Comparison of ENCODE assay signal across 10 cellular contexts in genomic region chr14:59897757-59898383, GRCh38. TPM values are rescaled to one million over a fixed set of nuclear protein-coding genes. Genes with fewer than 3 reads are reported as not detected.
A peak's percentile ranks its signal among the peaks of the same experiment; 100 is the strongest.
DNase-seq lines count a peak whose midpoint lies in the region; ATAC-seq and TF ChIP-seq lines count a peak whose summit lies in the region.
"Had no signal": no experiment of that assay in that cellular context is flagged by ENCODE, and none has a peak within 500 bp of the region (broad histone marks: within the 10 kb centered on the region; RNA-seq: fewer than 3 reads in every experiment).

No MANE protein-coding gene starts in this region.

- intact Hi-C loops in left lung (cut with DNase I), result no loop called here
- intact Hi-C loops in activated T-helper 1 cell treated with anti-CD3 and anti-CD28 coated beads, Interleukin-12 subunit alpha, Interleukin-12 subunit beta, Interleukin-2, Interleukin-4 antibody, amounts not matched to agents 30 ng/mL and 10 ng/mL and 1 ng/mL, durations not matched to agents 14 hours and 24 hours and 36 hours (cut with micrococcal nuclease), result no loop called here
- intact Hi-C loops in activated CD4-positive, alpha-beta memory T cell treated with anti-CD3 and anti-CD28 coated beads for 36 hours (cut with micrococcal nuclease), result no loop called here

- no peaks in the 10 kb centered on the region for H3K9me3 Mint-ChIP-seq in activated T-helper 1 cell treated with anti-CD3 and anti-CD28 coated beads, Interleukin-12 subunit alpha, Interleukin-12 subunit beta, Interleukin-2, Interleukin-4 antibody, amounts not matched to agents 30 ng/mL and 10 ng/mL and 1 ng/mL, durations not matched to agents 14 hours and 24 hours and 36 hours
- no peaks in the 10 kb centered on the region for H3K9me3 Mint-ChIP-seq in activated CD4-positive, alpha-beta memory T cell treated with anti-CD3 and anti-CD28 coated beads for 36 hours

- H3K4me3 Mint-ChIP-seq in activated T-helper 1 cell treated with anti-CD3 and anti-CD28 coated beads, Interleukin-12 subunit alpha, Interleukin-12 subunit beta, Interleukin-2, Interleukin-4 antibody, amounts not matched to agents 30 ng/mL and 10 ng/mL and 1 ng/mL, durations not matched to agents 14 hours and 24 hours and 36 hours, result no peak overlapping the region
- H3K4me3 Mint-ChIP-seq in activated CD4-positive, alpha-beta memory T cell treated with anti-CD3 and anti-CD28 coated beads for 36 hours, result no peak overlapping the region
- H3K4me3 Mint-ChIP-seq: CD4-positive, CD25-positive, alpha-beta regulatory T cell had no signal

- H3K36me3 ChIP-seq in left lung, result no peaks in the 10 kb centered on the region
- H3K36me3 ChIP-seq: neutrophil had no signal

- H3K27ac ChIP-seq in left lung, result no peak overlapping the region
- H3K27ac ChIP-seq: neutrophil had no signal

- no peak overlapping the region for H3K27ac Mint-ChIP-seq in activated T-helper 1 cell treated with anti-CD3 and anti-CD28 coated beads, Interleukin-12 subunit alpha, Interleukin-12 subunit beta, Interleukin-2, Interleukin-4 antibody, amounts not matched to agents 30 ng/mL and 10 ng/mL and 1 ng/mL, durations not matched to agents 14 hours and 24 hours and 36 hours
- no peak overlapping the region for H3K27ac Mint-ChIP-seq in activated CD4-positive, alpha-beta memory T cell treated with anti-CD3 and anti-CD28 coated beads for 36 hours

- H3K36me3 Mint-ChIP-seq in activated T-helper 1 cell treated with anti-CD3 and anti-CD28 coated beads, Interleukin-12 subunit alpha, Interleukin-12 subunit beta, Interleukin-2, Interleukin-4 antibody, amounts not matched to agents 30 ng/mL and 10 ng/mL and 1 ng/mL, durations not matched to agents 14 hours and 24 hours and 36 hours (ENCODE audit: low read depth), result no peaks in the 10 kb centered on the region
- no peaks in the 10 kb centered on the region for H3K36me3 Mint-ChIP-seq in activated CD4-positive, alpha-beta memory T cell treated with anti-CD3 and anti-CD28 coated beads for 36 hours
- H3K36me3 Mint-ChIP-seq: CD4-positive, CD25-positive, alpha-beta regulatory T cell had no signal

- POLR2A ChIA-PET in activated CD4-positive, alpha-beta memory T cell treated with anti-CD3 and anti-CD28 coated beads for 36 hours (lab: Charles Lee), result no interaction called here

- ATAC-seq in left lung (peak; percentile 69), GM18498 (IDR thresholded peaks at IDR 0.05; ENCODE audit: unreplicated experiment) (no peak)

- peak in 1 of 2 donors; percentile 32 for TF ChIP-seq CTCF in left lung (IDR thresholded peaks at IDR 0.05)

- DNase-seq in SIG-M5 treated with dmso at 0.1 percent for 504 hours (lab: John Stamatoyannopoulos, UW; ENCODE audit: unreplicated experiment) (peak; percentile 6), SIG-M5 (lab: John Stamatoyannopoulos, UW) (no peak), NCI-H1092 treated with DMSO at 0.1 percent for 48 hours (lab: John Stamatoyannopoulos, UW) (peak; percentile 71), amniotic epithelial cell (ENCODE audit: low read depth) (peak; percentile 42), left lung (no peak)
- no peak for DNase-seq in activated T-helper 1 cell treated with anti-CD3 and anti-CD28 coated beads, Interleukin-12 subunit alpha, Interleukin-12 subunit beta, Interleukin-2, Interleukin-4 antibody, amounts not matched to agents 30 ng/mL and 10 ng/mL and 1 ng/mL, durations not matched to agents 14 hours and 24 hours and 36 hours (ENCODE audit: low spot score)
- DNase-seq in activated CD4-positive, alpha-beta memory T cell treated with anti-CD3 and anti-CD28 coated beads for 36 hours, result no peak

- no peaks in the 10 kb centered on the region for H3K27me3 ChIP-seq in left lung
- H3K27me3 ChIP-seq: neutrophil had no signal

- peaks cover 1% of the 10 kb centered on the region for H3K27me3 Mint-ChIP-seq in activated T-helper 1 cell treated with anti-CD3 and anti-CD28 coated beads, Interleukin-12 subunit alpha, Interleukin-12 subunit beta, Interleukin-2, Interleukin-4 antibody, amounts not matched to agents 30 ng/mL and 10 ng/mL and 1 ng/mL, durations not matched to agents 14 hours and 24 hours and 36 hours (ENCODE audit: insufficient read depth)
- peaks cover 7% of the 10 kb centered on the region for H3K27me3 Mint-ChIP-seq in activated CD4-positive, alpha-beta memory T cell treated with anti-CD3 and anti-CD28 coated beads for 36 hours
- H3K27me3 Mint-ChIP-seq: CD4-positive, CD25-positive, alpha-beta regulatory T cell had no signal

- CTCF ChIA-PET in activated CD4-positive, alpha-beta memory T cell treated with anti-CD3 and anti-CD28 coated beads for 36 hours (lab: Charles Lee), result interaction anchor here (0.8 to 1.1 kb wide), 2 partner anchors 265 to 335 kb away, joined by 3 read pairs; no protein-coding TSS in a partner anchor

- no peak overlapping the region for H3K4me3 ChIP-seq in left lung

- H3K4me1 ChIP-seq in left lung, result no peaks in the 10 kb centered on the region

- no peaks in the 10 kb centered on the region for H3K9me3 ChIP-seq in left lung
- H3K9me3 ChIP-seq: neutrophil had no signal

- H3K4me1 Mint-ChIP-seq in activated T-helper 1 cell treated with anti-CD3 and anti-CD28 coated beads, Interleukin-12 subunit alpha, Interleukin-12 subunit beta, Interleukin-2, Interleukin-4 antibody, amounts not matched to agents 30 ng/mL and 10 ng/mL and 1 ng/mL, durations not matched to agents 14 hours and 24 hours and 36 hours (ENCODE audit: low read depth), result no peaks in the 10 kb centered on the region
- H3K4me1 Mint-ChIP-seq in activated CD4-positive, alpha-beta memory T cell treated with anti-CD3 and anti-CD28 coated beads for 36 hours (ENCODE audit: low read depth), result no peaks in the 10 kb centered on the region
- H3K4me1 Mint-ChIP-seq: CD4-positive, CD25-positive, alpha-beta regulatory T cell had no signal

RNA-seq across cellular contexts. Expression of gene LRRC9, which starts 22.1 kb away (rescaled TPM):
- total RNA-seq in left lung, result under 1 TPM in 1 of 2 donors, not detected in 1; 0.05 TPM
- not detected in 2 replicates for total RNA-seq in activated T-helper 1 cell treated with anti-CD3 and anti-CD28 coated beads, Interleukin-12 subunit alpha, Interleukin-12 subunit beta, Interleukin-2, Interleukin-4 antibody, amounts not matched to agents 30 ng/mL and 10 ng/mL and 1 ng/mL, durations not matched to agents 14 hours and 24 hours and 36 hours
- total RNA-seq in activated CD4-positive, alpha-beta memory T cell treated with anti-CD3 and anti-CD28 coated beads for 36 hours, result not detected
- total RNA-seq: CD4-positive, CD25-positive, alpha-beta regulatory T cell had no signal

RNA-seq across cellular contexts. Expression of gene RTN1, which starts 27.3 kb away (rescaled TPM):
- 1 to 10 TPM; 3.6 to 7.9 TPM for total RNA-seq in left lung
- total RNA-seq in activated T-helper 1 cell treated with anti-CD3 and anti-CD28 coated beads, Interleukin-12 subunit alpha, Interleukin-12 subunit beta, Interleukin-2, Interleukin-4 antibody, amounts not matched to agents 30 ng/mL and 10 ng/mL and 1 ng/mL, durations not matched to agents 14 hours and 24 hours and 36 hours, result not detected in 2 replicates
- not detected for total RNA-seq in activated CD4-positive, alpha-beta memory T cell treated with anti-CD3 and anti-CD28 coated beads for 36 hours

Comparison
In these comparisons a context has a peak if more than half of its experiments do, and no peak if none do; other contexts are left out.
1. DNase-seq: peak in SIG-M5 treated with dmso at 0.1 percent for 504 hours (single experiment), NCI-H1092 treated with DMSO at 0.1 percent for 48 hours (single experiment) and amniotic epithelial cell (single experiment); none in SIG-M5 (single experiment), left lung (0 of 2), activated T-helper 1 cell treated with anti-CD3 and anti-CD28 coated beads, Interleukin-12 subunit alpha, Interleukin-12 subunit beta, Interleukin-2, Interleukin-4 antibody, amounts not matched to agents 30 ng/mL and 10 ng/mL and 1 ng/mL, durations not matched to agents 14 hours and 24 hours and 36 hours (single experiment) and activated CD4-positive, alpha-beta memory T cell treated with anti-CD3 and anti-CD28 coated beads for 36 hours (single experiment).